ENCODE assay signal across 21 cellular contexts in genomic region chr3:80439490-80439889, GRCh38.
"Had no signal": no experiment of that assay in that cellular context is flagged by ENCODE, and none has a peak within 500 bp of the region (broad histone marks: within the 10 kb centered on the region; RNA-seq: fewer than 3 reads in every experiment).

No MANE protein-coding gene starts in this region.

- H3K36me3 ChIP-seq: esophagus muscularis mucosa, left ventricle myocardium inferior, right atrium auricular region, tibial nerve, uterus had no signal

- H3K27me3 ChIP-seq: body of pancreas, esophagus muscularis mucosa, right atrium auricular region, tibial nerve, uterus had no signal

- H3K27ac ChIP-seq: body of pancreas, esophagus muscularis mucosa, left ventricle myocardium inferior, right atrium auricular region, skin epidermis, tibial nerve, uterus had no signal

- DNase-seq: activated B cell treated with CpG ODN at 0.5 μM for 24 hours; activated CD4-positive, alpha-beta T cell treated with anti-CD3 and anti-CD28 coated beads, Interleukin-2, amount 10 ng/mL, durations not matched to agents 7 days and 5 days; activated CD8-positive, alpha-beta memory T cell treated with anti-CD3 and anti-CD28 coated beads for 24 hours; activated gamma-delta T cell treated with Interleukin-2 at 50 U/mL for 16 hours; activated naive CD8-positive, alpha-beta T cell treated with anti-CD3 and anti-CD28 coated beads for 36 hours; amygdala; body of pancreas; caudate nucleus; hippocampal formation; left ventricle myocardium inferior; mesenchymal stem cell; naive thymus-derived CD8-positive, alpha-beta T cell; nucleus accumbens; stimulated activated CD4-positive, alpha-beta T cell treated with anti-CD3 and anti-CD28 coated beads, Interleukin-15, amount 100 ng/mL, for 24 hours; stimulated activated CD4-positive, alpha-beta T cell treated with anti-CD3 and anti-CD28 coated beads, Interleukin-4, amount 100 ng/mL, for 24 hours; stimulated activated naive CD4-positive, alpha-beta T cell; uterus had no signal

- ATAC-seq: body of pancreas; naive thymus-derived CD8-positive, alpha-beta T cell had no signal

- H3K36me3 Mint-ChIP-seq: activated naive CD8-positive, alpha-beta T cell treated with anti-CD3 and anti-CD28 coated beads for 36 hours; naive thymus-derived CD8-positive, alpha-beta T cell had no signal

- H3K9me3 ChIP-seq: body of pancreas, esophagus muscularis mucosa, left ventricle myocardium inferior, right atrium auricular region, uterus had no signal

- H3K9me3 Mint-ChIP-seq: activated CD4-positive, alpha-beta T cell treated with anti-CD3 and anti-CD28 coated beads, Interleukin-2, amount 10 ng/mL, durations not matched to agents 7 days and 5 days had no signal

- H3K4me1 Mint-ChIP-seq: activated B cell treated with CpG ODN at 0.5 μM for 24 hours; activated CD4-positive, alpha-beta T cell treated with anti-CD3 and anti-CD28 coated beads, Interleukin-2, amount 10 ng/mL, durations not matched to agents 7 days and 5 days; activated naive CD8-positive, alpha-beta T cell treated with anti-CD3 and anti-CD28 coated beads for 36 hours; naive thymus-derived CD8-positive, alpha-beta T cell had no signal

- H3K4me3 ChIP-seq: body of pancreas, esophagus muscularis mucosa, left ventricle myocardium inferior, right atrium auricular region, skin epidermis, tibial nerve, uterus had no signal

- H3K27ac Mint-ChIP-seq: activated B cell treated with CpG ODN at 0.5 μM for 24 hours; activated CD4-positive, alpha-beta T cell treated with anti-CD3 and anti-CD28 coated beads, Interleukin-2, amount 10 ng/mL, durations not matched to agents 7 days and 5 days; activated naive CD8-positive, alpha-beta T cell treated with anti-CD3 and anti-CD28 coated beads for 36 hours; naive thymus-derived CD8-positive, alpha-beta T cell had no signal

- H3K4me3 Mint-ChIP-seq: activated B cell treated with CpG ODN at 0.5 μM for 24 hours; activated CD4-positive, alpha-beta T cell treated with anti-CD3 and anti-CD28 coated beads, Interleukin-2, amount 10 ng/mL, durations not matched to agents 7 days and 5 days; activated naive CD8-positive, alpha-beta T cell treated with anti-CD3 and anti-CD28 coated beads for 36 hours; naive thymus-derived CD8-positive, alpha-beta T cell had no signal

- H3K27me3 Mint-ChIP-seq: activated B cell treated with CpG ODN at 0.5 μM for 24 hours; activated CD4-positive, alpha-beta T cell treated with anti-CD3 and anti-CD28 coated beads, Interleukin-2, amount 10 ng/mL, durations not matched to agents 7 days and 5 days; activated naive CD8-positive, alpha-beta T cell treated with anti-CD3 and anti-CD28 coated beads for 36 hours; naive thymus-derived CD8-positive, alpha-beta T cell had no signal
